8 cellular contexts compared by ENCODE assay signal in the genomic region with DNA sequence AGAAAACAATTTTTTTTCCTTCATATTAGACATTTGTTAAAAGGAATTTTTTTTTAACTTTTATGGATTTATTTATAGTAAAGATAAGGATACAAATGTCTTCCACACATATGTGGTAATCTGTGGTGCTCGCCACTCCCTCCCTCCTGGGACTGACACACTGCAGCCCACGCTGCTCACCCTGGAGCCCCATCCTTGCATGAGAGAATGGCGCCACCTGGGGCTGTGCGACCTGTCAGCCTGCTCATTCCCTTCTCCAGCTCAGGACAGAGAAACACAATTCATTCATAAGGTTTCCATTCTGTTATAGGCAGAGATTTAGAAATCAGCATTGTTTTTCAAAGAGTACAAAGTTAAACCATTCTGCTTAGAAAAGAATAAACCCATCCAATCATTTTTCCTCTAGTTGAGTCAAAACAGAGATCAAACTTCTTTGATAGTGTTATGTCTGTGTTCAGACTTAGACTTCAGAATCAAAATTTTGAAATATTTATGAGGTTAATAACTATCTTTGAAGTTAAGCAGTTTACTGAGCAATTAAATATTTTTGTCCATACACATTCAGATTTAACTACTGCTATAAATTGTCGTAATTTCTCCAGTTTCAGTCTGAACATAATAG. TPM values are rescaled to one million over a fixed set of nuclear protein-coding genes. Genes with fewer than 3 reads are reported as not detected.
A peak's percentile ranks its signal among the peaks of the same experiment; 100 is the strongest.
DNase-seq lines count a peak whose midpoint lies in the region; ATAC-seq and TF ChIP-seq lines count a peak whose summit lies in the region.

No MANE protein-coding gene starts in this region.

- H3K79me2 ChIP-seq in smooth muscle cell (ENCODE audit: low read depth) = peaks cover 29% of the 10 kb centered on the region

- no peak overlapping the region for H3K9ac ChIP-seq in smooth muscle cell (ENCODE audit: low read depth)

- DNase-seq in DMS 273 (lab: John Stamatoyannopoulos, UW; ENCODE audit: unreplicated experiment) (peak; percentile 36), DMS 273 treated with DMSO at 0.1 percent for 48 hours (lab: John Stamatoyannopoulos, UW) (no peak), NB4 (ENCODE audit: low read depth) (peak; percentile 77), activated T-cell treated with anti-CD3 and anti-CD28 coated beads for 48 hours (ENCODE audit: low read depth) (peak; percentile 11), heart right ventricle (peak; percentile 26 to 40), smooth muscle cell (lab: John Stamatoyannopoulos, UW; ENCODE audit: unreplicated experiment) (no peak), LoVo (ENCODE audit: low spot score) (no peak)

- peak overlapping the region in 3 of 10 donors; percentile 10 to 23 (median 22) for H3K27ac ChIP-seq in heart right ventricle
- H3K27ac ChIP-seq in smooth muscle cell (ENCODE audit: low read depth) = peak overlapping the region; percentile 53

- H3K36me3 ChIP-seq in heart right ventricle = peaks cover 0 to 78% (median 13%) of the 10 kb centered on the region in 9 donors
- peaks cover 21% of the 10 kb centered on the region for H3K36me3 ChIP-seq in smooth muscle cell (ENCODE audit: low read depth)

- no peak overlapping the region for H2AFZ ChIP-seq in smooth muscle cell (ENCODE audit: low read depth)

- peak; percentile 48 for TF ChIP-seq CTCF in NB4 (IDR thresholded peaks at IDR 0.05; ENCODE audit: low read depth, low read length)
- peak in 6 of 9 donors; percentile 30 to 59 (median 48) for TF ChIP-seq CTCF in heart right ventricle (IDR thresholded peaks at IDR 0.05)
- peak; percentile 25 for TF ChIP-seq CTCF in smooth muscle cell (IDR thresholded peaks at IDR 0.05; ENCODE audit: borderline replicate concordance, insufficient read depth, poor library complexity, severe bottlenecking)

- H3K4me2 ChIP-seq in smooth muscle cell = peak overlapping the region; percentile 36

- no peak for TF ChIP-seq POLR2A in NB4 (IDR thresholded peaks at IDR 0.05; ENCODE audit: extremely low read depth, insufficient read length)

- H3K4me3 ChIP-seq in NB4 (ENCODE audit: low read depth, low read length) (no peak overlapping the region), heart right ventricle (no peak overlapping the region), smooth muscle cell (no peak overlapping the region)

- no peaks in the 10 kb centered on the region for H3K9me3 ChIP-seq in heart right ventricle
- H3K9me3 ChIP-seq in smooth muscle cell (replicated peaks; ENCODE audit: low read depth) = no peaks in the 10 kb centered on the region

- ATAC-seq in heart right ventricle (peak in 7 of 8 donors; percentile 66 to 92 (median 88)), GM19351 (IDR thresholded peaks at IDR 0.05; ENCODE audit: unreplicated experiment) (no peak)

- intact Hi-C loops in heart right ventricle (cut with DNase I) = loop anchor here in 5 of 10 donors (5.0 to 10.0 kb wide), 2 partner anchors 159 to 161 kb away; no protein-coding TSS in a partner anchor

- whole genome bisulfite sequencing in heart right ventricle, 2 donors = 61 to 69% methylated on average over 5 of the region's 5 CpGs
- 82% methylated on average over 5 of the region's 5 CpGs for WGBS in smooth muscle cell (ENCODE audit: low lambda C conversion rate)

- H3K27me3 ChIP-seq in heart right ventricle = no peaks in the 10 kb centered on the region
- no peaks in the 10 kb centered on the region for H3K27me3 ChIP-seq in smooth muscle cell (ENCODE audit: low read depth)

- peaks cover 4 to 28% (median 20%) of the 10 kb centered on the region in 9 donors for H3K4me1 ChIP-seq in heart right ventricle
- H3K4me1 ChIP-seq in smooth muscle cell (ENCODE audit: low read depth) = no peaks in the 10 kb centered on the region

- peaks cover 46% of the 10 kb centered on the region for H4K20me1 ChIP-seq in smooth muscle cell (ENCODE audit: low read depth)

- H3F3A ChIP-seq in smooth muscle cell (ENCODE audit: low read depth) = peaks cover 20% of the 10 kb centered on the region

RNA-seq across cellular contexts. Expression of a gene that starts 42.8 kb away (rescaled TPM):
- total RNA-seq in heart right ventricle (100 to 1,000 TPM; 132 to 187 (median 148) TPM), smooth muscle cell (185 and 224 TPM in 2 replicates)
- polyA plus RNA-seq in heart right ventricle (100 to 1,000 TPM; 253 to 408 TPM), smooth muscle cell (202 and 266 TPM in 2 replicates)

Comparison
In these comparisons a context has a peak if more than half of its experiments do, and no peak if none do; other contexts are left out.
1. DNase-seq: peak in DMS 273 (single experiment), NB4 (single experiment), activated T-cell treated with anti-CD3 and anti-CD28 coated beads for 48 hours (single experiment) and heart right ventricle (2 of 2); none in DMS 273 treated with DMSO at 0.1 percent for 48 hours (single experiment), smooth muscle cell (single experiment) and LoVo (single experiment).
2. Peak in every context shown above with its lines, with median percentiles within 50 percentile points of each other: CTCF ChIP-seq.